Comparison of ENCODE assay signal across 17 cellular contexts in genomic region chr11:64371201-64371600, GRCh38. TPM values are rescaled to one million over a fixed set of nuclear protein-coding genes. Genes with fewer than 3 reads are reported as not detected.
DNase-seq lines count a peak whose midpoint lies in the region; ATAC-seq, FAIRE-seq and TF ChIP-seq lines count a peak whose summit lies in the region.
"Had no signal": no experiment of that assay in that cellular context is flagged by ENCODE, and none has a peak within 500 bp of the region (broad histone marks: within the 10 kb centered on the region; RNA-seq: fewer than 3 reads in every experiment).

No MANE protein-coding gene starts in this region.

- H3K4me3 ChIP-seq in right cardiac atrium (ENCODE audit: low read length) (no peak overlapping the region), right atrium auricular region (no peak overlapping the region), NB4 (ENCODE audit: low read depth, low read length) (no peak overlapping the region), H1 (ENCODE audit: extremely low read depth in 1 of 4, insufficient read depth in 2 of 4, low read depth in 3 of 4, low read length in 4 of 4) (no peak overlapping the region), breast epithelium (no peak overlapping the region), GM23248 (no peak overlapping the region)
- H3K4me3 ChIP-seq: K562 had no signal

- peaks cover 5% of the 10 kb centered on the region; the same call in 1 of the 2 replicates for H3F3A ChIP-seq in GM23248 (ENCODE audit: insufficient read depth)

- H3K4me1 ChIP-seq in right cardiac atrium (ENCODE audit: control insufficient read depth, insufficient read depth, low read length) (no peaks in the 10 kb centered on the region), right atrium auricular region (no peaks in the 10 kb centered on the region), H1 (replicated peaks in 1 of 4; ENCODE audit: control insufficient read depth in 3 of 4, insufficient read depth in 4 of 4, low read length in 3 of 4) (peaks cover 0 to 5% (median 2%) of the 10 kb centered on the region in 4 experiments; a peak in 4 of 7 replicates), breast epithelium (no peaks in the 10 kb centered on the region), GM23248 (ENCODE audit: insufficient read depth) (peaks cover 5% of the 10 kb centered on the region; the same call in 1 of the 2 replicates)

- no peak overlapping the region for H3K23ac ChIP-seq in H1 (ENCODE audit: insufficient read length)

- TF ChIP-seq POLR2A in GM12892 (IDR thresholded peaks at IDR 0.05; ENCODE audit: low read depth, low read length): no peak
- TF ChIP-seq POLR2A in NB4 (IDR thresholded peaks at IDR 0.05; ENCODE audit: extremely low read depth, insufficient read length): no peak
- TF ChIP-seq POLR2A in H1 (IDR thresholded peaks at IDR 0.05; ENCODE audit: control extremely low read depth in 1 of 2, low read depth in 2 of 2, low read length in 2 of 2): no peak
- no peak for TF ChIP-seq POLR2A in breast epithelium (IDR thresholded peaks at IDR 0.05)

- H3K36me3 ChIP-seq in right atrium auricular region (peaks cover 40% of the 10 kb centered on the region), H1 (ENCODE audit: control insufficient read depth in 2 of 4, insufficient read depth in 4 of 4, low read length in 3 of 4) (peaks cover 0 to 14% (median 0%) of the 10 kb centered on the region in 4 experiments; a peak in 3 of 8 replicates), breast epithelium (no peaks in the 10 kb centered on the region), GM23248 (ENCODE audit: low read depth) (peaks cover 13% of the 10 kb centered on the region; the same call in 1 of the 2 replicates)
- H3K36me3 ChIP-seq: BE2C had no signal

- H3K4ac ChIP-seq in H1 (replicated peaks; ENCODE audit: insufficient read length, low read depth, low read length): no peak overlapping the region

- POLR2A ChIA-PET in H1 (lab: Charles Lee; ENCODE audit: partially characterized antibody): interaction anchor here (2.9 kb wide), 1 partner anchor 12 kb away, joined by 14 read pairs; the partner anchor contains the start of gene RPS6KA4

- no peaks in the 10 kb centered on the region for H4K20me1 ChIP-seq in H1 (replicated peaks in 1 of 2; ENCODE audit: control insufficient read depth in 1 of 2, insufficient read depth in 2 of 2, low read length in 2 of 2)
- H4K20me1 ChIP-seq in GM23248 (ENCODE audit: insufficient read depth): no peaks in the 10 kb centered on the region

- H3K79me2 ChIP-seq in H1 (ENCODE audit: control insufficient read depth in 1 of 2, insufficient read depth in 2 of 2, low read length in 2 of 2): no peaks in the 10 kb centered on the region
- no peaks in the 10 kb centered on the region for H3K79me2 ChIP-seq in GM23248 (ENCODE audit: insufficient read depth)

- WGBS in right cardiac atrium: 86% methylated on average over 22 of the region's 22 CpGs
- WGBS in H1 (ENCODE audit: extremely low coverage in 1 of 2, insufficient coverage in 1 of 2, insufficient read length in 1 of 2, insufficient replicate concordance in 2 of 2, low coverage in 1 of 2, low lambda C conversion rate in 2 of 2, missing lambda C conversion rate in 1 of 2), 2 experiments: 80% methylated on average over 9 of the region's 22 CpGs; no CpG with 5 or more reads in 1 of the 2 experiments
- 90 to 94% methylated on average over 7 to 22 of the region's 22 CpGs for WGBS in GM23248 (ENCODE audit: low coverage in 1 of 2, low lambda C conversion rate in 2 of 2, missing lambda C conversion rate in 2 of 2), 2 experiments

- in situ Hi-C loops in GM23248 (cut with MboI): no loop called here

- H3K27ac ChIP-seq in right cardiac atrium (ENCODE audit: low read length) (no peak overlapping the region), right atrium auricular region (no peak overlapping the region), H1 (ENCODE audit: low read depth, low read length) (no peak overlapping the region), breast epithelium (no peak overlapping the region), GM23248 (no peak overlapping the region)

- H2BK20ac ChIP-seq in H1 (ENCODE audit: low read length): no peak overlapping the region

- H3K9ac ChIP-seq in H1 (replicated peaks in 1 of 4; ENCODE audit: extremely low read depth in 1 of 4, low read depth in 3 of 4, low read length in 3 of 4) (no peak overlapping the region), GM23248 (no peak overlapping the region)

- intact Hi-C loops in right cardiac atrium (cut with DNase I): no loop called here
- intact Hi-C loops in breast epithelium (cut with DNase I; ENCODE audit: low total_unique reads): no loop called here

- H2BK5ac ChIP-seq in H1 (ENCODE audit: low read depth, low read length): no peak overlapping the region

- no peak overlapping the region for H3K18ac ChIP-seq in H1 (ENCODE audit: extremely low read depth, low read length)

- H3K79me1 ChIP-seq in H1 (ENCODE audit: low read depth, low read length): no peaks in the 10 kb centered on the region

- no peak overlapping the region for H4K91ac ChIP-seq in H1 (replicated peaks; ENCODE audit: insufficient read length, low read length)

- H2BK15ac ChIP-seq in H1 (ENCODE audit: low read length): no peak overlapping the region

- FAIRE-seq in GM12892 (lab: Jason Lieb, UNC): no peak
- no peak for FAIRE-seq in H1 (lab: Jason Lieb, UNC)
- FAIRE-seq: HTR-8/SVneo, K562 had no signal

- no peak overlapping the region for H3K4me2 ChIP-seq in H1 (ENCODE audit: insufficient read depth in 1 of 2, low read depth in 2 of 2, low read length in 2 of 2)
- H3K4me2 ChIP-seq in GM23248 (ENCODE audit: unreplicated experiment): no peak overlapping the region

- H2BK12ac ChIP-seq in H1 (ENCODE audit: low read depth, low read length): no peak overlapping the region

- no peaks in the 10 kb centered on the region for H3K9me3 ChIP-seq in right cardiac atrium (ENCODE audit: control insufficient read depth, low read length)
- no peaks in the 10 kb centered on the region for H3K9me3 ChIP-seq in right atrium auricular region
- no peaks in the 10 kb centered on the region for H3K9me3 ChIP-seq in H1 (ENCODE audit: insufficient read depth in 2 of 2, low read depth in 1 of 2, low read length in 1 of 2)
- no peaks in the 10 kb centered on the region for H3K9me3 ChIP-seq in breast epithelium
- no peaks in the 10 kb centered on the region for H3K9me3 ChIP-seq in GM23248 (ENCODE audit: low read depth)
- H3K9me3 ChIP-seq: BE2C had no signal

- H4K5ac ChIP-seq in H1 (ENCODE audit: insufficient read length, low read depth, low read length): no peak overlapping the region

- H4K8ac ChIP-seq in H1 (ENCODE audit: extremely low read depth, insufficient read depth, low read length): peak overlapping the region; percentile 51; the same call in 1 of the 2 replicates

- H2AK5ac ChIP-seq in H1 (ENCODE audit: low read depth, low read length): no peak overlapping the region

- H3K9me2 ChIP-seq in GM23248 (ENCODE audit: insufficient read depth): no peaks in the 10 kb centered on the region

- no peak for TF ChIP-seq CTCF in right atrium auricular region (IDR thresholded peaks at IDR 0.05)
- no peak for TF ChIP-seq CTCF in NB4 (IDR thresholded peaks at IDR 0.05; ENCODE audit: low read depth, low read length)
- TF ChIP-seq CTCF in H1 (IDR thresholded peaks at IDR 0.05; ENCODE audit: control extremely low read depth in 1 of 3, insufficient read depth in 1 of 3, low read depth in 1 of 3, low read length in 3 of 3): no peak
- no peak for TF ChIP-seq CTCF in breast epithelium (IDR thresholded peaks at IDR 0.05)

- H3K27me3 ChIP-seq in right cardiac atrium (ENCODE audit: control insufficient read depth, insufficient read depth) (no peaks in the 10 kb centered on the region), right atrium auricular region (no peaks in the 10 kb centered on the region), H1 (replicated peaks in 1 of 4; ENCODE audit: control insufficient read depth in 3 of 4, extremely low read depth in 1 of 4, insufficient read depth in 3 of 4, low read length in 3 of 4) (no peaks in the 10 kb centered on the region), breast epithelium (no peaks in the 10 kb centered on the region), GM23248 (replicated peaks; ENCODE audit: insufficient read depth) (no peaks in the 10 kb centered on the region)
- H3K27me3 ChIP-seq: BE2C had no signal

- no peak for TF ChIP-seq EP300 in H1 (IDR thresholded peaks at IDR 0.05; ENCODE audit: borderline replicate concordance in 1 of 2, low read depth in 2 of 2, low read length in 2 of 2)

- no peak overlapping the region for H2BK120ac ChIP-seq in H1 (replicated peaks; ENCODE audit: low read depth, low read length)

- no peaks in the 10 kb centered on the region; the same call in 1 of the 2 replicates for H3K23me2 ChIP-seq in H1 (ENCODE audit: low read depth, low read length)

- H3K14ac ChIP-seq in H1 (ENCODE audit: insufficient read length): no peak overlapping the region

- CTCF ChIA-PET in H1 (lab: Charles Lee; ENCODE audit: partially characterized antibody): interaction anchor here (0.6 to 8.3 kb wide), 7 partner anchors 9 to 1509 kb away, joined by 3 to 80 read pairs (median 5); no protein-coding TSS in a partner anchor

- DNase-seq in right cardiac atrium (peak in 2 of 3 donors; percentile 32 to 47), right atrium auricular region (ENCODE audit: low spot score) (no peak), GM12892 (ENCODE audit: insufficient read length) (peak; percentile 31), NB4 (ENCODE audit: low read depth) (peak; percentile 87), H1 (ENCODE audit: low read depth in 1 of 2, low spot score in 2 of 2) (no peak), breast epithelium (ENCODE audit: low spot score in 2 of 2) (no peak), GM23248 (no peak)
- DNase-seq in stimulated activated CD4-positive, alpha-beta T cell treated with anti-CD3 and anti-CD28 coated beads, Interleukin-4, amount 100 ng/mL, for 24 hours: no peak
- DNase-seq: BE2C; CD4-positive, alpha-beta memory T cell; DMS153; DMS79; GDM1; H9; IMR-90 had no signal

- no peak overlapping the region for H3K56ac ChIP-seq in H1 (replicated peaks; ENCODE audit: insufficient read length, low read depth, low read length)

- H2AFZ ChIP-seq in H1 (ENCODE audit: low read length) (no peak overlapping the region), GM23248 (no peak overlapping the region)

- ATAC-seq in right cardiac atrium: peak in 1 of 2 donors; percentile 26
- ATAC-seq: K562 had no signal

- no peak for TF ChIP-seq RAD21 in H1 (IDR thresholded peaks at IDR 0.05 in 1 of 2, conservative IDR thresholded peaks at IDR 0.05 in 1 of 2; ENCODE audit: low read depth in 2 of 2, low read length in 2 of 2)

RNA-seq across cellular contexts. Expression of gene RPS6KA4, which starts 12.2 kb away (rescaled TPM):
- total RNA-seq in right cardiac atrium: 10 to 100 TPM; 17.0 to 17.6 (median 17.1) TPM
- 12.8 TPM for polyA plus RNA-seq in right cardiac atrium
- 10 to 100 TPM; 11.4 to 22.2 TPM for total RNA-seq in right atrium auricular region
- polyA plus RNA-seq in GM12892 (2012; ENCODE audit: missing spikeins): 9.3 TPM
- total RNA-seq in H1 (2021; fragmentation: NEBNext Ultra II Directional; extraction: Animal tissue kit (Norgen Biotek cat#: 25700)): 12.6 and 13.2 TPM in 2 replicates
- polyA plus RNA-seq in H1 (2011; rRNA removed): 8.2 and 12.1 TPM in 2 replicates
- 11.5 TPM for polyA plus RNA-seq in H1 (2011; cell fraction: cytosol; rRNA removed)
- 27.8 TPM for polyA plus RNA-seq in H1 (2011; cell fraction: nucleus; rRNA removed)
- polyA plus RNA-seq in H1 (2012, experiment 1 of 2): 8.5 to 14.4 TPM (median 12.2 TPM) in 4 replicates
- polyA plus RNA-seq in H1 (2012, experiment 2 of 2): 7.6 TPM
- 5.0 TPM for polyA plus RNA-seq in H1 (2013, experiment 1 of 2)
- 5.5 TPM for polyA plus RNA-seq in H1 (2013, experiment 2 of 2)
- 8.6 and 9.0 TPM in 2 replicates for polyA minus RNA-seq in H1 (2011; rRNA and poly(A)+ RNA removed)
- polyA minus RNA-seq in H1 (2011; cell fraction: cytosol; rRNA and poly(A)+ RNA removed): 12.0 TPM
- polyA minus RNA-seq in H1 (2011; cell fraction: nucleus; rRNA and poly(A)+ RNA removed): 17.0 TPM
- 10 to 100 TPM; 16.7 to 20.6 (median 19.4) TPM for total RNA-seq in breast epithelium
- 61.0 and 81.8 TPM in 2 replicates for total RNA-seq in GM23248 (2014; rRNA removed; shearing (Covaris generic))
- 12.2 and 13.6 TPM in 2 replicates for polyA plus RNA-seq in GM23248 (2016; fragmentation: Nextera tagmentation; extraction: Ambion mirVana)

RNA-seq across cellular contexts. Expression of gene CCDC88B, which starts 31.2 kb away (rescaled TPM):
- total RNA-seq in right cardiac atrium: 10 to 100 TPM in 3 of 4 donors, 1 to 10 TPM in 1; 5.9 to 14.4 (median 11.6) TPM
- polyA plus RNA-seq in right cardiac atrium: 25.1 TPM
- total RNA-seq in right atrium auricular region: 10 to 100 TPM; 11.7 to 12.0 TPM
- polyA plus RNA-seq in GM12892 (2012; ENCODE audit: missing spikeins): 39.1 TPM
- total RNA-seq in H1 (2021; fragmentation: NEBNext Ultra II Directional; extraction: Animal tissue kit (Norgen Biotek cat#: 25700)): 11.2 and 12.5 TPM in 2 replicates
- polyA plus RNA-seq in H1 (2011; rRNA removed): 5.9 and 7.9 TPM in 2 replicates
- 10.0 TPM for polyA plus RNA-seq in H1 (2011; cell fraction: cytosol; rRNA removed)
- 36.8 TPM for polyA plus RNA-seq in H1 (2011; cell fraction: nucleus; rRNA removed)
- 12.4 to 18.6 TPM (median 15.8 TPM) in 4 replicates for polyA plus RNA-seq in H1 (2012, experiment 1 of 2)
- polyA plus RNA-seq in H1 (2012, experiment 2 of 2): 5.3 TPM
- polyA plus RNA-seq in H1 (2013, experiment 1 of 2): 7.4 TPM
- 6.3 TPM for polyA plus RNA-seq in H1 (2013, experiment 2 of 2)
- 1.1 and 1.8 TPM in 2 replicates for polyA minus RNA-seq in H1 (2011; rRNA and poly(A)+ RNA removed)
- polyA minus RNA-seq in H1 (2011; cell fraction: cytosol; rRNA and poly(A)+ RNA removed): 6.3 TPM
- polyA minus RNA-seq in H1 (2011; cell fraction: nucleus; rRNA and poly(A)+ RNA removed): 5.4 TPM
- total RNA-seq in breast epithelium: 10 to 100 TPM in 1 of 3 donors, 1 to 10 TPM in 2; 3.3 to 10.7 (median 5.9) TPM
- 1.8 TPM in 2 replicates for total RNA-seq in GM23248 (2014; rRNA removed; shearing (Covaris generic))
- 2.6 and 3.1 TPM in 2 replicates for polyA plus RNA-seq in GM23248 (2016; fragmentation: Nextera tagmentation; extraction: Ambion mirVana)

RNA-seq across cellular contexts. Expression of gene PRDX5, which starts 53.3 kb away (rescaled TPM):
- total RNA-seq in right cardiac atrium (100 to 1,000 TPM; 258 to 356 (median 315) TPM), right atrium auricular region (100 to 1,000 TPM; 401 to 435 TPM), breast epithelium (100 to 1,000 TPM; 241 to 327 (median 262) TPM)
- polyA plus RNA-seq in right cardiac atrium (683 TPM), H1 (2011; rRNA removed) (582 and 631 TPM in 2 replicates), GM23248 (2016; fragmentation: Nextera tagmentation; extraction: Ambion mirVana) (436 and 451 TPM in 2 replicates)
- 226 TPM for polyA plus RNA-seq in GM12892 (2012; ENCODE audit: missing spikeins)
- total RNA-seq in H1 (2021; fragmentation: NEBNext Ultra II Directional; extraction: Animal tissue kit (Norgen Biotek cat#: 25700)): 201 and 225 TPM in 2 replicates
- 623 TPM for polyA plus RNA-seq in H1 (2011; cell fraction: cytosol; rRNA removed)
- polyA plus RNA-seq in H1 (2011; cell fraction: nucleus; rRNA removed): 281 TPM
- 323 to 414 TPM (median 375 TPM) in 4 replicates for polyA plus RNA-seq in H1 (2012, experiment 1 of 2)
- 341 TPM for polyA plus RNA-seq in H1 (2012, experiment 2 of 2)
- 135 TPM for polyA plus RNA-seq in H1 (2013, experiment 1 of 2)
- 134 TPM for polyA plus RNA-seq in H1 (2013, experiment 2 of 2)
- 60.4 and 79.8 TPM in 2 replicates for polyA minus RNA-seq in H1 (2011; rRNA and poly(A)+ RNA removed)
- 77.1 TPM for polyA minus RNA-seq in H1 (2011; cell fraction: cytosol; rRNA and poly(A)+ RNA removed)
- polyA minus RNA-seq in H1 (2011; cell fraction: nucleus; rRNA and poly(A)+ RNA removed): 54.4 TPM
- 243 and 260 TPM in 2 replicates for total RNA-seq in GM23248 (2014; rRNA removed; shearing (Covaris generic))

RNA-seq across cellular contexts. Expression of gene TRMT112, which starts 53.8 kb away (rescaled TPM):
- total RNA-seq in right cardiac atrium (100 to 1,000 TPM in 3 of 4 donors, 10 to 100 TPM in 1; 91.7 to 103 (median 102) TPM), right atrium auricular region (100 to 1,000 TPM; 110 to 151 TPM), breast epithelium (100 to 1,000 TPM; 206 to 266 (median 262) TPM)
- polyA plus RNA-seq in right cardiac atrium (144 TPM), H1 (2011; rRNA removed) (650 and 707 TPM in 2 replicates), GM23248 (2016; fragmentation: Nextera tagmentation; extraction: Ambion mirVana) (269 and 282 TPM in 2 replicates)
- polyA plus RNA-seq in GM12892 (2012; ENCODE audit: missing spikeins): 253 TPM
- total RNA-seq in H1 (2021; fragmentation: NEBNext Ultra II Directional; extraction: Animal tissue kit (Norgen Biotek cat#: 25700)): 300 and 326 TPM in 2 replicates
- 604 TPM for polyA plus RNA-seq in H1 (2011; cell fraction: cytosol; rRNA removed)
- 183 TPM for polyA plus RNA-seq in H1 (2011; cell fraction: nucleus; rRNA removed)
- 380 to 473 TPM (median 438 TPM) in 4 replicates for polyA plus RNA-seq in H1 (2012, experiment 1 of 2)
- polyA plus RNA-seq in H1 (2012, experiment 2 of 2): 1,230 TPM
- polyA plus RNA-seq in H1 (2013, experiment 1 of 2): 542 TPM
- polyA plus RNA-seq in H1 (2013, experiment 2 of 2): 524 TPM
- 31.9 and 44.7 TPM in 2 replicates for polyA minus RNA-seq in H1 (2011; rRNA and poly(A)+ RNA removed)
- polyA minus RNA-seq in H1 (2011; cell fraction: cytosol; rRNA and poly(A)+ RNA removed): 101 TPM
- polyA minus RNA-seq in H1 (2011; cell fraction: nucleus; rRNA and poly(A)+ RNA removed): 54.3 TPM
- 161 and 183 TPM in 2 replicates for total RNA-seq in GM23248 (2014; rRNA removed; shearing (Covaris generic))

Comparison
In these comparisons a context has a peak if more than half of its experiments do, and no peak if none do; other contexts are left out.
1. DNase-seq: peak in right cardiac atrium (2 of 3), GM12892 (single experiment) and NB4 (single experiment); none in right atrium auricular region (single experiment), H1 (0 of 2), breast epithelium (0 of 2), GM23248 (single experiment) and stimulated activated CD4-positive, alpha-beta T cell treated with anti-CD3 and anti-CD28 coated beads, Interleukin-4, amount 100 ng/mL, for 24 hours (single experiment).